ENCODE assay signal across 8 cellular contexts in genomic region chr1:202483362-202483761, GRCh38.
A peak's percentile ranks its signal among the peaks of the same experiment; 100 is the strongest.
DNase-seq lines count a peak whose midpoint lies in the region; ATAC-seq, FAIRE-seq and TF ChIP-seq lines count a peak whose summit lies in the region.
"Not testable (repeated sequence)": the region's sequence is repeated elsewhere in the genome, so short reads cannot be mapped to it uniquely, and the experiment has no call there.

No MANE protein-coding gene starts in this region.

- H3K9me2 ChIP-seq in hepatocyte (replicated peaks; ENCODE audit: insufficient read depth), result not testable (repeated sequence)

- not testable (repeated sequence) for H3K9me3 Mint-ChIP-seq in MCF 10A (ENCODE audit: unreplicated experiment)

- not testable (repeated sequence) for H3K14ac ChIP-seq in trophoblast cell (ENCODE audit: low read length)

- H2AK5ac ChIP-seq in trophoblast cell (ENCODE audit: low read length), result not testable (repeated sequence)

- not testable (repeated sequence) for H4K8ac ChIP-seq in trophoblast cell (ENCODE audit: low read depth, low read length)

- not testable (repeated sequence) for H3K4ac ChIP-seq in trophoblast cell (ENCODE audit: low read depth, low read length)

- H4K12ac ChIP-seq in trophoblast cell (ENCODE audit: low read depth, low read length), result not testable (repeated sequence)

- H3K4me2 ChIP-seq in A549, result peak overlapping the region; percentile 49
- H3K4me2 ChIP-seq in hepatocyte; trophoblast cell (ENCODE audit: low read length): not testable (repeated sequence)

- WGBS in A549 (ENCODE audit: missing lambda C conversion rate), result 3% methylated on average over 2 of the region's 2 CpGs
- WGBS in hepatocyte (ENCODE audit: low lambda C conversion rate, missing lambda C conversion rate), result 45% methylated on average over 2 of the region's 2 CpGs
- WGBS in trophoblast cell (ENCODE audit: extremely low coverage, insufficient coverage, insufficient read length), result no CpG with 5 or more reads among the region's 2 CpGs

- not testable (repeated sequence) for BruUV-seq in MCF 10A (replicated peaks; lab: Mats Ljungman, UMichigan)

- not testable (repeated sequence) for H3K4me3 ChIP-seq in A549; hepatocyte; trophoblast cell (ENCODE audit: low read depth, low read length)

- FAIRE-seq in A549 (lab: Jason Lieb, UNC), result not testable (repeated sequence)
- peak; percentile 89 for FAIRE-seq in H54 (lab: Jason Lieb, UNC)

- not testable (repeated sequence) for H3K9ac ChIP-seq in trophoblast cell (ENCODE audit: low read length)

- H3K4me1 ChIP-seq in A549, result peaks cover 30% of the 10 kb centered on the region
- H3K4me1 ChIP-seq in hepatocyte (ENCODE audit: insufficient read depth); trophoblast cell (ENCODE audit: control insufficient read depth in 1 of 2, insufficient read depth in 2 of 2, low read length in 2 of 2): not testable (repeated sequence)

- not testable (repeated sequence) for H3K27me3 Mint-ChIP-seq in MCF 10A (ENCODE audit: insufficient read depth, unreplicated experiment)

- TF ChIP-seq EP300 in A549 (IDR thresholded peaks at IDR 0.05), result not testable (repeated sequence)

- H3K27ac Mint-ChIP-seq in MCF 10A (ENCODE audit: low read depth, unreplicated experiment), result peak overlapping the region; percentile 21

- intact Hi-C loops in MCF 10A (cut with micrococcal nuclease), result not testable (repeated sequence)

- H3K36me3 ChIP-seq in hepatocyte (replicated peaks; ENCODE audit: insufficient read depth, low read depth); trophoblast cell (ENCODE audit: control insufficient read depth in 1 of 2, insufficient read depth in 2 of 2, low read length in 2 of 2): not testable (repeated sequence)

- H3K4me3 Mint-ChIP-seq in MCF 10A (ENCODE audit: unreplicated experiment), result not testable (repeated sequence)

- TF ChIP-seq CTCF in A549 (IDR thresholded peaks at IDR 0.05); RWPE1 (conservative IDR thresholded peaks at IDR 0.05; ENCODE audit: low read depth); MCF 10A (IDR thresholded peaks at IDR 0.05; ENCODE audit: unreplicated experiment); hepatocyte (IDR thresholded peaks at IDR 0.05; ENCODE audit: poor library complexity): not testable (repeated sequence)

- POLR2A ChIA-PET in A549 (lab: Yijun Ruan, JAX); RWPE1 (lab: Yijun Ruan, JAX; ENCODE audit: low non-redundant PET): not testable (repeated sequence)
- POLR2A ChIA-PET in MCF 10A (lab: Yijun Ruan, JAX), result interaction anchor here (0.6 to 1.3 kb wide), 3 partner anchors 18 to 236 kb away, joined by 3 read pairs; no protein-coding TSS in a partner anchor

- not testable (repeated sequence) for H2BK120ac ChIP-seq in trophoblast cell (ENCODE audit: insufficient read depth, low read length, poor library complexity)

- not testable (repeated sequence) for H3K36me3 Mint-ChIP-seq in MCF 10A (ENCODE audit: insufficient read depth, unreplicated experiment)

- ATAC-seq in A549, result peak in 1 of 2 experiments; percentile 40; a peak in 2 of 6 replicates

- H4K20me1 ChIP-seq in hepatocyte (ENCODE audit: insufficient read depth, poor library complexity, severe bottlenecking), result not testable (repeated sequence)

- not testable (repeated sequence) for H3K23ac ChIP-seq in trophoblast cell (ENCODE audit: low read length)

- TF ChIP-seq POLR2A in A549 (IDR thresholded peaks at IDR 0.05; ENCODE audit: low read length); H54 (IDR thresholded peaks at IDR 0.05; ENCODE audit: low read depth, low read length): not testable (repeated sequence)

- H3K18ac ChIP-seq in trophoblast cell (ENCODE audit: low read length), result not testable (repeated sequence)

- not testable (repeated sequence) for H4K91ac ChIP-seq in trophoblast cell (ENCODE audit: low read depth, low read length)

- H3K9me3 ChIP-seq in A549; hepatocyte (ENCODE audit: low read depth); trophoblast cell (ENCODE audit: insufficient read depth, low read depth, low read length): not testable (repeated sequence)

- not testable (repeated sequence) for TF ChIP-seq RAD21 in A549 (conservative IDR thresholded peaks at IDR 0.05 in 1 of 2, IDR thresholded peaks at IDR 0.05 in 1 of 2)

- H3K27me3 ChIP-seq in hepatocyte; trophoblast cell (ENCODE audit: insufficient read depth, low read length): not testable (repeated sequence)

- H3K27ac ChIP-seq in A549 (peak overlapping the region; percentile 45 to 61), hepatocyte (peak overlapping the region; percentile 48)
- not testable (repeated sequence) for H3K27ac ChIP-seq in RWPE1; trophoblast cell (ENCODE audit: low read depth, low read length)

- not testable (repeated sequence) for H2BK12ac ChIP-seq in trophoblast cell (ENCODE audit: low read length)

- not testable (repeated sequence) for H2AFZ ChIP-seq in hepatocyte; trophoblast cell (ENCODE audit: insufficient read depth, low read length, poor library complexity)

- H2BK5ac ChIP-seq in trophoblast cell (ENCODE audit: low read depth, low read length, poor library complexity), result not testable (repeated sequence)

- DNase-seq in A549 (ENCODE audit: low read depth in 1 of 2, low spot score in 1 of 2), result peak in 1 of 2 experiments; percentile 58
- DNase-seq in H54 (ENCODE audit: insufficient read length, low spot score); hepatocyte (ENCODE audit: low spot score): not testable (repeated sequence)
- DNase-seq in M059J (ENCODE audit: low read depth), result peak; percentile 75
- peak; percentile 55 for DNase-seq in NCI-H69 (lab: John Stamatoyannopoulos, UW)
- peak; percentile 32 for DNase-seq in RWPE1 (ENCODE audit: low spot score)
- peak; percentile 92 for DNase-seq in MCF 10A (ENCODE audit: unreplicated experiment)
- peak; percentile 65 to 66 for DNase-seq in trophoblast cell

- CTCF ChIA-PET in A549 (lab: Yijun Ruan, JAX), result interaction anchor here (1.5 to 1.8 kb wide), 2 partner anchors 18 to 89 kb away, joined by 3 to 4 read pairs; no protein-coding TSS in a partner anchor
- CTCF ChIA-PET in RWPE1 (lab: Yijun Ruan, JAX), result interaction anchor here (0.7 kb wide), 1 partner anchor 797 kb away, joined by 4 read pairs; no protein-coding TSS in a partner anchor
- CTCF ChIA-PET in MCF 10A (lab: Yijun Ruan, JAX), result interaction anchor here (0.6 to 0.9 kb wide), 3 partner anchors 19 to 282 kb away, joined by 3 read pairs; no protein-coding TSS in a partner anchor

- peaks cover 37% of the 10 kb centered on the region for H3K4me1 Mint-ChIP-seq in MCF 10A (ENCODE audit: insufficient read depth, unreplicated experiment)

- not testable (repeated sequence) for H3K79me1 ChIP-seq in trophoblast cell (ENCODE audit: low read length)

- H3K79me2 ChIP-seq in hepatocyte; trophoblast cell (ENCODE audit: control insufficient read depth, insufficient read depth, low read length, poor library complexity): not testable (repeated sequence)

TF ChIP-seq in A549, 52 proteins besides CTCF, POLR2A, EP300 and RAD21:
- TF ChIP-seq FOSL2 (IDR thresholded peaks at IDR 0.05) (peak; percentile 69), FOSL2 (CRISPR knock-in tag; IDR thresholded peaks at IDR 0.05) (peak; percentile 77), JUNB (IDR thresholded peaks at IDR 0.05) (peak; percentile 50)
